ENCODE assay signal across 8 cellular contexts in genomic region chr1:228471762-228472398, GRCh38. TPM values are rescaled to one million over a fixed set of nuclear protein-coding genes. Genes with fewer than 3 reads are reported as not detected.
DNase-seq lines count a peak whose midpoint lies in the region; ATAC-seq and TF ChIP-seq lines count a peak whose summit lies in the region.

No MANE protein-coding gene starts in this region.

- H2BK15ac ChIP-seq in mesendoderm (replicated peaks; ENCODE audit: low read depth) = no peak overlapping the region

- no peak overlapping the region for H2AFZ ChIP-seq in mammary epithelial cell (ENCODE audit: low read depth, low read length)

- H3K79me2 ChIP-seq in mammary epithelial cell (ENCODE audit: insufficient read depth, low read length) = no peaks in the 10 kb centered on the region
- H3K79me2 ChIP-seq in mesendoderm (ENCODE audit: control insufficient read depth, insufficient read depth, low read length) = no peaks in the 10 kb centered on the region

- DNase-seq in DMS153 (lab: John Stamatoyannopoulos, UW) = peak; percentile 52
- peak; percentile 80 for DNase-seq in NCI-H82 (lab: John Stamatoyannopoulos, UW)
- DNase-seq in mammary epithelial cell = peak; percentile 24
- peak; percentile 84 for DNase-seq in mesendoderm
- no peak for DNase-seq in NCI-H774 (lab: John Stamatoyannopoulos, UW)

- dilution Hi-C loops in mammary epithelial cell (cut with HindIII; ENCODE audit: low sequenced_read_pairs) = no loop called here

- intact Hi-C loops in mammary epithelial cell (cut with micrococcal nuclease) = loop anchor here (2.0 kb wide), 1 partner anchor 13 kb away; no protein-coding TSS in a partner anchor

- H3K36me3 ChIP-seq in mammary epithelial cell (ENCODE audit: insufficient read depth, low read length) = no peaks in the 10 kb centered on the region
- no peaks in the 10 kb centered on the region for H3K36me3 ChIP-seq in mesendoderm (ENCODE audit: control insufficient read depth, insufficient read depth, low read length)

- peaks cover 6% of the 10 kb centered on the region for H3K4me1 ChIP-seq in mammary epithelial cell (ENCODE audit: insufficient read depth, low read length)
- no peaks in the 10 kb centered on the region for H3K4me1 ChIP-seq in mesendoderm (ENCODE audit: control insufficient read depth, low read depth, low read length)

- H3K9ac ChIP-seq in mammary epithelial cell (ENCODE audit: insufficient read depth, low read length) (no peak overlapping the region), mesendoderm (ENCODE audit: low read length) (no peak overlapping the region)

- H3K4me3 ChIP-seq in mammary epithelial cell (replicated peaks in 1 of 3; ENCODE audit: insufficient read depth in 1 of 3, low read depth in 2 of 3, low read length in 3 of 3) = no peak overlapping the region
- no peak overlapping the region for H3K4me3 ChIP-seq in mesendoderm (ENCODE audit: low read length)

- H3K9me3 ChIP-seq in mammary epithelial cell (replicated peaks; ENCODE audit: insufficient read depth, low read length) = no peaks in the 10 kb centered on the region

- H3K27ac ChIP-seq in mammary epithelial cell (ENCODE audit: insufficient read depth, low read depth, low read length) (no peak overlapping the region), mesendoderm (ENCODE audit: low read depth, low read length) (no peak overlapping the region)

- H3K4ac ChIP-seq in mesendoderm (ENCODE audit: low read depth, low read length) = no peak overlapping the region

- peaks cover 13% of the 10 kb centered on the region for H3K27me3 ChIP-seq in mammary epithelial cell (ENCODE audit: insufficient read depth, low read length)
- H3K27me3 ChIP-seq in mesendoderm (ENCODE audit: insufficient read depth, low read length, poor library complexity) = peaks cover 11% of the 10 kb centered on the region

- WGBS in mammary epithelial cell (ENCODE audit: low coverage, missing lambda C conversion rate) = 78% methylated on average over 5 of the region's 5 CpGs
- WGBS in mesendoderm (ENCODE audit: extremely low coverage, insufficient coverage, low lambda C conversion rate) = no CpG with 5 or more reads among the region's 5 CpGs

- BruUV-seq in mammary epithelial cell (replicated peaks; lab: Mats Ljungman, UMichigan) = no TSS peak

- no peak overlapping the region for H4K5ac ChIP-seq in mesendoderm (ENCODE audit: low read length)

- CTCF ChIA-PET in mammary epithelial cell (lab: Charles Lee; ENCODE audit: low non-redundant PET) = interaction anchor here (0.6 kb wide), 1 partner anchor 345 kb away, joined by 3 read pairs; no protein-coding TSS in a partner anchor

- H2BK5ac ChIP-seq in mesendoderm (ENCODE audit: low read length) = no peak overlapping the region

- peak; percentile 60 for ATAC-seq in GM21619 (IDR thresholded peaks at IDR 0.05; ENCODE audit: unreplicated experiment)
- no peak for ATAC-seq in HG03135 (IDR thresholded peaks at IDR 0.05; ENCODE audit: unreplicated experiment)
- no peak for ATAC-seq in HG03025 (IDR thresholded peaks at IDR 0.05; ENCODE audit: low FRiP score, unreplicated experiment)

- H3K4me2 ChIP-seq in mammary epithelial cell (ENCODE audit: insufficient read depth, low read depth, low read length) (no peak overlapping the region), mesendoderm (ENCODE audit: low read length) (no peak overlapping the region)

- H3K56ac ChIP-seq in mesendoderm (ENCODE audit: low read length) = peak overlapping the region; percentile 42

- no peak overlapping the region for H2AK5ac ChIP-seq in mesendoderm (ENCODE audit: low read length)

- H2BK120ac ChIP-seq in mesendoderm (ENCODE audit: low read depth, low read length) = no peak overlapping the region

- TF ChIP-seq CTCF in mammary epithelial cell (conservative IDR thresholded peaks at IDR 0.05 in 1 of 2, IDR thresholded peaks at IDR 0.05 in 1 of 2; ENCODE audit: extremely low read depth in 1 of 2, insufficient read depth in 1 of 2, low read depth in 1 of 2, low read length in 2 of 2) = peak; percentile 57 to 71

- H3K79me1 ChIP-seq in mesendoderm (ENCODE audit: low read length) = no peaks in the 10 kb centered on the region

- H3K18ac ChIP-seq in mesendoderm (ENCODE audit: low read length) = no peak overlapping the region

- no peak overlapping the region for H4K8ac ChIP-seq in mesendoderm (ENCODE audit: low read depth, low read length)

- in situ Hi-C loops in mammary epithelial cell (cut with MboI; ENCODE audit: low sequenced_read_pairs in 2 of 2) = no loop called here

- H4K20me1 ChIP-seq in mammary epithelial cell (ENCODE audit: insufficient read depth, low read length) = no peaks in the 10 kb centered on the region

- H3K23ac ChIP-seq in mesendoderm (ENCODE audit: low read length) = no peak overlapping the region

RNA-seq across cellular contexts. Expression of gene RNF187, which starts 15.3 kb away (rescaled TPM):
- total RNA-seq in mammary epithelial cell = 100 to 1,000 TPM in 1 of 2 donors, 10 to 100 TPM in 1; 86.5 to 136 TPM
- 89.0 TPM for polyA plus RNA-seq in mammary epithelial cell
- 113 TPM for polyA minus RNA-seq in mammary epithelial cell
- 38.8 TPM for polyA plus RNA-seq in mesendoderm (2013, experiment 1 of 2)
- polyA plus RNA-seq in mesendoderm (2013, experiment 2 of 2) = 38.9 TPM

RNA-seq across cellular contexts. Expression of gene TRIM17, which starts 55.2 kb away (rescaled TPM):
- total RNA-seq in mammary epithelial cell = 1 to 10 TPM; 1.9 to 6.7 TPM
- polyA plus RNA-seq in mammary epithelial cell = 0.27 TPM
- polyA minus RNA-seq in mammary epithelial cell = not detected
- polyA plus RNA-seq in mesendoderm (2013, experiment 1 of 2) = 1.4 TPM
- polyA plus RNA-seq in mesendoderm (2013, experiment 2 of 2) = 1.1 TPM
